Comparison of ENCODE assay signal across 24 cellular contexts in genomic region chr19:5355693-5356092, GRCh38. TPM values are rescaled to one million over a fixed set of nuclear protein-coding genes. Genes with fewer than 3 reads are reported as not detected.
DNase-seq lines count a peak whose midpoint lies in the region; ATAC-seq, FAIRE-seq and TF ChIP-seq lines count a peak whose summit lies in the region.
"Had no signal": no experiment of that assay in that cellular context is flagged by ENCODE, and none has a peak within 500 bp of the region (broad histone marks: within the 10 kb centered on the region; RNA-seq: fewer than 3 reads in every experiment).

No MANE protein-coding gene starts in this region.

- no peak for DNase-seq in K562 (ENCODE audit: extremely low read depth in 1 of 4, low spot score in 3 of 4)
- no peak for DNase-seq in neuronal stem cell (ENCODE audit: low spot score)
- DNase-seq in NCI-H146 treated with DMSO at 0.1 percent for 48 hours (lab: John Stamatoyannopoulos, UW; ENCODE audit: unreplicated experiment) = no peak
- no peak for DNase-seq in DMS114 treated with DMSO at 0.1 percent for 48 hours (lab: John Stamatoyannopoulos, UW; ENCODE audit: unreplicated experiment)
- DNase-seq in D721Med (ENCODE audit: insufficient read length, low spot score) = no peak
- DNase-seq: 8988T; ACHN; C1 segment of cervical spinal cord; CD4-positive, alpha-beta memory T cell; CD4-positive, CD25-positive, alpha-beta regulatory T cell; CD8-positive, alpha-beta memory T cell; COR-L47; DMS153; DMS53; DMS79; EL; GDM1 had no signal

- BruUV-seq in K562 (replicated peaks; lab: Mats Ljungman, UMichigan) = no TSS peak

- H2BK120ac ChIP-seq in neuronal stem cell (ENCODE audit: low read depth, low read length) = no peak overlapping the region

- TF ChIP-seq RAD21 in K562 (CRISPR knock-in tag; conservative IDR thresholded peaks at IDR 0.05 in 1 of 2, IDR thresholded peaks at IDR 0.05 in 1 of 2) = no peak

- H3K4me3 ChIP-seq in BLaER1 (no peak overlapping the region), K562 (no peak overlapping the region), neuronal stem cell (ENCODE audit: low read length in 2 of 2) (no peak overlapping the region)
- no peak overlapping the region for H3K4me3 ChIP-seq in BLaER1 treated with 17β-estradiol and CSF1 and Interleukin-3, amounts not matched to agents 10 nM and 100 nM

- H3K9me3 ChIP-seq in BLaER1 = no peaks in the 10 kb centered on the region
- no peaks in the 10 kb centered on the region for H3K9me3 ChIP-seq in BLaER1 treated with 17β-estradiol and CSF1 and Interleukin-3, amounts not matched to agents 10 nM and 100 nM (replicated peaks in 1 of 11)
- H3K9me3 ChIP-seq in K562 (replicated peaks; ENCODE audit: control insufficient read depth, insufficient read depth, low read depth, low read length) = no peaks in the 10 kb centered on the region
- no peaks in the 10 kb centered on the region for H3K9me3 ChIP-seq in neuronal stem cell (replicated peaks in 1 of 2; ENCODE audit: control insufficient read depth in 2 of 2, insufficient read depth in 1 of 2, low read depth in 1 of 2, low read length in 2 of 2)
- H3K9me3 ChIP-seq: BE2C had no signal

- no peak overlapping the region for H2AK5ac ChIP-seq in neuronal stem cell (ENCODE audit: low read depth, low read length)

- no peaks in the 10 kb centered on the region for H3K27me3 ChIP-seq in BLaER1
- no peaks in the 10 kb centered on the region for H3K27me3 ChIP-seq in BLaER1 treated with 17β-estradiol and CSF1 and Interleukin-3, amounts not matched to agents 10 nM and 100 nM
- H3K27me3 ChIP-seq in K562 (ENCODE audit: control insufficient read depth in 2 of 2, insufficient read depth in 2 of 2, low read length in 2 of 2) = peaks cover 0 to 32% of the 10 kb centered on the region in 2 experiments; a peak in 1 of 5 replicates
- no peaks in the 10 kb centered on the region for H3K27me3 ChIP-seq in neuronal stem cell (ENCODE audit: control insufficient read depth in 3 of 3, insufficient read depth in 3 of 3, low read depth in 1 of 3, low read length in 3 of 3)
- H3K27me3 ChIP-seq: BE2C had no signal

- no peak for ATAC-seq in K562

- H3K4me2 ChIP-seq in BLaER1 = peak overlapping the region; percentile 56; the same call in 1 of the 2 replicates
- peak overlapping the region in 9 of 11 experiments; percentile 2 to 51 (median 35); a peak in 11 of 22 replicates for H3K4me2 ChIP-seq in BLaER1 treated with 17β-estradiol and CSF1 and Interleukin-3, amounts not matched to agents 10 nM and 100 nM
- H3K4me2 ChIP-seq in K562 (ENCODE audit: insufficient read depth, low read length) = no peak overlapping the region
- H3K4me2 ChIP-seq in neuronal stem cell (ENCODE audit: insufficient read depth, low read length, poor library complexity, severe bottlenecking) = no peak overlapping the region

- no peaks in the 10 kb centered on the region for H3K79me1 ChIP-seq in neuronal stem cell (ENCODE audit: low read depth, low read length)

- no peak overlapping the region for H3K18ac ChIP-seq in neuronal stem cell (ENCODE audit: low read length)

- no peaks in the 10 kb centered on the region for H3K36me3 ChIP-seq in BLaER1
- no peaks in the 10 kb centered on the region for H3K36me3 ChIP-seq in BLaER1 treated with 17β-estradiol and CSF1 and Interleukin-3, amounts not matched to agents 10 nM and 100 nM
- no peaks in the 10 kb centered on the region for H3K36me3 ChIP-seq in K562 (ENCODE audit: control insufficient read depth, insufficient read depth, low read length)
- no peaks in the 10 kb centered on the region for H3K36me3 ChIP-seq in neuronal stem cell (replicated peaks in 1 of 2; ENCODE audit: control insufficient read depth in 2 of 2, insufficient read depth in 2 of 2, low read length in 2 of 2)
- H3K36me3 ChIP-seq: BE2C had no signal

- H3K9ac ChIP-seq in BLaER1 = no peak overlapping the region
- H3K9ac ChIP-seq in BLaER1 treated with 17β-estradiol and CSF1 and Interleukin-3, amounts not matched to agents 10 nM and 100 nM = no peak overlapping the region
- no peak overlapping the region for H3K9ac ChIP-seq in K562 (ENCODE audit: insufficient read depth in 1 of 2, low read depth in 2 of 2, low read length in 2 of 2)
- H3K9ac ChIP-seq in neuronal stem cell (ENCODE audit: low read depth, low read length, poor library complexity) = no peak overlapping the region

- H4K20me1 ChIP-seq in BLaER1 (0 out of 2 replicates have a peak, but pooled peaks cover 7% of the 10 kb centered on the region), K562 (replicated peaks; ENCODE audit: control insufficient read depth, insufficient read depth, low read length) (peaks cover 2% of the 10 kb centered on the region; the same call in 1 of the 2 replicates)
- H4K20me1 ChIP-seq in BLaER1 treated with 17β-estradiol and CSF1 and Interleukin-3, amounts not matched to agents 10 nM and 100 nM = peaks cover 0 to 14% (median 0%) of the 10 kb centered on the region in 11 experiments; a peak in 4 of 22 replicates

- H4K91ac ChIP-seq in neuronal stem cell (ENCODE audit: low read depth, low read length, poor library complexity) = no peak overlapping the region

- peak overlapping the region; percentile 10 for H2BK5ac ChIP-seq in neuronal stem cell (ENCODE audit: low read length)

- no peak for TF ChIP-seq POLR2A in K562 (conservative IDR thresholded peaks at IDR 0.05)

- H2AFZ ChIP-seq in K562 (ENCODE audit: low read depth, low read length) = no peak overlapping the region
- no peak overlapping the region for H2AFZ ChIP-seq in neuronal stem cell (ENCODE audit: low read length)

- POLR2A ChIA-PET in K562 (lab: Yijun Ruan, JAX) = interaction anchor here (0.6 kb wide), 1 partner anchor 207 kb away, joined by 3 read pairs; no protein-coding TSS in a partner anchor

- no peak overlapping the region for H3K14ac ChIP-seq in neuronal stem cell (ENCODE audit: low read length)

- no peak for TF ChIP-seq CTCF in K562 (IDR thresholded peaks at IDR 0.05 in 2 of 3, conservative IDR thresholded peaks at IDR 0.05 in 1 of 3; ENCODE audit: insufficient read depth in 2 of 3, low read depth in 1 of 3, low read length in 3 of 3)
- TF ChIP-seq CTCF in D721Med (IDR thresholded peaks at IDR 0.05; ENCODE audit: insufficient read depth, missing control alignments) = no peak

- in situ Hi-C loops in K562 (cut with MboI) = no loop called here

- H3K4me1 ChIP-seq in BLaER1 = peaks cover 37% of the 10 kb centered on the region
- H3K4me1 ChIP-seq in BLaER1 treated with 17β-estradiol and CSF1 and Interleukin-3, amounts not matched to agents 10 nM and 100 nM = peaks cover 4 to 37% (median 24%) of the 10 kb centered on the region in 10 experiments; a peak in 16 of 20 replicates
- no peaks in the 10 kb centered on the region; a peak in 1 of 5 replicates for H3K4me1 ChIP-seq in K562 (replicated peaks in 1 of 2; ENCODE audit: control insufficient read depth in 2 of 2, insufficient read depth in 2 of 2, low read length in 2 of 2)
- peaks cover 3 to 4% of the 10 kb centered on the region in 2 donors for H3K4me1 ChIP-seq in neuronal stem cell (ENCODE audit: control insufficient read depth in 2 of 2, insufficient read depth in 1 of 2, low read depth in 1 of 2, low read length in 2 of 2)
- H3K4me1 ChIP-seq: BE2C had no signal

- H4K8ac ChIP-seq in neuronal stem cell (ENCODE audit: low read depth, low read length) = no peak overlapping the region

- CTCF ChIA-PET in K562 (lab: Yijun Ruan, JAX; ENCODE audit: low intra/inter-chr PET ratio) = no interaction called here

- no peak overlapping the region for H2BK15ac ChIP-seq in neuronal stem cell (ENCODE audit: low read length)

- no peaks in the 10 kb centered on the region for H3K79me2 ChIP-seq in K562 (ENCODE audit: control insufficient read depth, insufficient read depth, low read length)

- H3K23ac ChIP-seq in neuronal stem cell (ENCODE audit: low read depth, low read length, poor library complexity) = no peak overlapping the region

- no peak for TF ChIP-seq EP300 in K562 (IDR thresholded peaks at IDR 0.05; ENCODE audit: low read length)

- H3K4ac ChIP-seq in neuronal stem cell (ENCODE audit: low read length) = no peak overlapping the region

- FAIRE-seq in K562 (lab: Jason Lieb, UNC) (no peak), D721Med (lab: Jason Lieb, UNC) (no peak)
- FAIRE-seq: A204.1, GM12891, GM19239 had no signal

- WGBS in K562 (ENCODE audit: insufficient coverage, low coverage, missing lambda C conversion rate) = 27% methylated on average over 4 of the region's 5 CpGs
- 80 to 100% methylated on average over 1 of the region's 5 CpGs for whole genome bisulfite sequencing in neuronal stem cell (ENCODE audit: extremely low coverage in 2 of 2, insufficient read length in 2 of 2, insufficient replicate concordance in 1 of 2), 2 donors

- H3K27ac ChIP-seq in BLaER1 (no peak overlapping the region), K562 (ENCODE audit: extremely low read depth, low read depth, low read length) (no peak overlapping the region), neuronal stem cell (replicated peaks; ENCODE audit: low read length) (no peak overlapping the region)
- no peak overlapping the region for H3K27ac ChIP-seq in BLaER1 treated with 17β-estradiol and CSF1 and Interleukin-3, amounts not matched to agents 10 nM and 100 nM

- H2BK12ac ChIP-seq in neuronal stem cell (ENCODE audit: low read length) = no peak overlapping the region

- intact Hi-C loops in K562 (cut with micrococcal nuclease) = no loop called here

- no peaks in the 10 kb centered on the region for H3K9me1 ChIP-seq in K562 (ENCODE audit: control insufficient read depth, insufficient read depth, low read length)

RNA-seq across cellular contexts. Expression of gene PTPRS, which starts 15.1 kb away (rescaled TPM):
- total RNA-seq in K562 (2011; cell fraction: chromatin; rRNA removed; ENCODE audit: low replicate concordance) = 79.8 and 180 TPM in 2 replicates
- total RNA-seq in K562 (2011; cell fraction: nucleolus; rRNA removed) = 97.4 and 130 TPM in 2 replicates
- total RNA-seq in K562 (2011; cell fraction: nucleoplasm; rRNA removed) = 85.8 and 89.2 TPM in 2 replicates
- total RNA-seq in K562 (2014; rRNA removed) = 26.4 and 28.0 TPM in 2 replicates
- total RNA-seq in K562 (2014; rRNA removed; fragmentation: Illumina TruSeq; extraction: Trizol) = 6.1 and 6.7 TPM in 2 replicates
- total RNA-seq in K562 (2015; rRNA removed; fragmentation: Illumina TruSeq; extraction: Trizol) = 14.1 and 15.1 TPM in 2 replicates
- total RNA-seq in K562 (2021) = 45.2 and 49.4 TPM in 2 replicates
- polyA plus RNA-seq in K562 (2011; rRNA removed) = 14.9 and 17.4 TPM in 2 replicates
- 14.3 and 32.7 TPM in 2 replicates for polyA plus RNA-seq in K562 (2011; cell fraction: cytosol; rRNA removed)
- 54.1 and 106 TPM in 2 replicates for polyA plus RNA-seq in K562 (2011; cell fraction: nucleus; rRNA removed)
- 23.1 and 29.5 TPM in 2 replicates for polyA plus RNA-seq in K562 (2012)
- polyA plus RNA-seq in K562 (2014; fragmentation: Illumina TruSeq; extraction: Trizol) = 8.3 and 10.7 TPM in 2 replicates
- 1 to 10 TPM; 1.1 to 1.2 TPM for polyA plus RNA-seq in K562 (2014; fragmentation: Nextera tagmentation; extraction: Ambion mirVana)
- 26.9 and 27.4 TPM in 2 replicates for polyA plus RNA-seq in K562 (2014; rRNA removed)
- 11.5 and 28.9 TPM in 2 replicates for polyA minus RNA-seq in K562 (2011; rRNA and poly(A)+ RNA removed)
- 41.9 and 44.2 TPM in 2 replicates for polyA minus RNA-seq in K562 (2011; cell fraction: cytosol; rRNA and poly(A)+ RNA removed)
- 27.2 and 33.5 TPM in 2 replicates for polyA minus RNA-seq in K562 (2011; cell fraction: nucleus; rRNA and poly(A)+ RNA removed)
- polyA plus RNA-seq in neuronal stem cell (2013, experiment 1 of 2) = 162 TPM
- 172 TPM for polyA plus RNA-seq in neuronal stem cell (2013, experiment 2 of 2)
- polyA plus RNA-seq: CD14-positive monocyte had no signal

Comparison
In these comparisons a context has a peak if more than half of its experiments do, and no peak if none do; other contexts are left out.
1. H3K4me2 ChIP-seq: peak in BLaER1 (single experiment) and BLaER1 treated with 17β-estradiol and CSF1 and Interleukin-3, amounts not matched to agents 10 nM and 100 nM (9 of 11); none in K562 (single experiment) and neuronal stem cell (single experiment).